Comparison of ENCODE assay signal across 14 cellular contexts in genomic region chr14:35934499-35934898, GRCh38.
A peak's percentile ranks its signal among the peaks of the same experiment; 100 is the strongest.
DNase-seq lines count a peak whose midpoint lies in the region; ATAC-seq lines count a peak whose summit lies in the region.
"Had no signal": no experiment of that assay in that cellular context is flagged by ENCODE, and none has a peak within 500 bp of the region (broad histone marks: within the 10 kb centered on the region; RNA-seq: fewer than 3 reads in every experiment).

No MANE protein-coding gene starts in this region.

- ATAC-seq in GM18498 (IDR thresholded peaks at IDR 0.05; ENCODE audit: unreplicated experiment) (peak; percentile 57), GM19328 (IDR thresholded peaks at IDR 0.05; ENCODE audit: unreplicated experiment) (peak; percentile 52), HG02870 (IDR thresholded peaks at IDR 0.05; ENCODE audit: unreplicated experiment) (peak; percentile 70), HG03575 (IDR thresholded peaks at IDR 0.05; ENCODE audit: extremely low read depth, insufficient number of reproducible peaks, low FRiP score, unreplicated experiment) (peak; percentile 80), HG03025 (IDR thresholded peaks at IDR 0.05; ENCODE audit: low FRiP score, unreplicated experiment) (no peak)

- peaks cover 4 to 13% of the 10 kb centered on the region in 2 donors for H3K4me1 Mint-ChIP-seq in immature natural killer cell

- no peak overlapping the region for H3K27ac Mint-ChIP-seq in immature natural killer cell
- H3K27ac Mint-ChIP-seq: H9 had no signal

- H3K27me3 Mint-ChIP-seq in immature natural killer cell (ENCODE audit: low read depth in 3 of 3) = peaks cover 3 to 9% (median 4%) of the 10 kb centered on the region in 3 donors

- H3K4me3 Mint-ChIP-seq in immature natural killer cell = no peak overlapping the region
- H3K4me3 Mint-ChIP-seq: central memory CD8-positive, alpha-beta T cell; H9 had no signal

- DNase-seq in SHP77 treated with DMSO at 0.1 percent for 48 hours (lab: John Stamatoyannopoulos, UW) = no peak
- no peak for DNase-seq in immature natural killer cell
- no peak for DNase-seq in amygdala (lab: John Stamatoyannopoulos, UW)
- DNase-seq: H9, islet precursor cell, MG63, NCI-H774, substantia nigra had no signal

- H3K9me3 Mint-ChIP-seq in immature natural killer cell = peaks cover 0 to 2% (median 0%) of the 10 kb centered on the region in 6 donors
- H3K9me3 Mint-ChIP-seq: central memory CD8-positive, alpha-beta T cell; H9 had no signal

- H3K36me3 Mint-ChIP-seq in immature natural killer cell = no peaks in the 10 kb centered on the region
